In the genomic region with DNA sequence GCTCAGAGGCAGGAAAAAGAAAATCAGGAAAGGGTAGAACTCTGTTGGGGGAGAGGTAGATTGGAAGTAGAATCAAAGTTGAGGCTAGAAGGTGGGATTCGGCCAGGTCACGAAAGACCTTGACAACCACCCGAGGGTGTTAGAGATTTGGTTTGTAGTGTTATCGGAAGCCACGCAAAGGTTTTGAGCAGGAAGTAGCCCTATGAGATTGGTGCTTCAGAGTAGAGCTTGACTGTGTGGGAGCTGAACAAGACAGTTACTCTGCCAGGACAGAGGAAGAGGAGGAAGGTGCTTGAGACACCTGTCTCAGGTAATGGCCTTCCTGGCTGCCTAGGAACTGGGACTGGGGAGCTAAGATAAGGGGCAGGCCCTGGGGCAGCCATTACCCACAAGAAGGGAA, we compare ENCODE assay signal across 10 cellular contexts.
DNase-seq lines count a peak whose midpoint lies in the region; ATAC-seq and TF ChIP-seq lines count a peak whose summit lies in the region.
"Had no signal": no experiment of that assay in that cellular context is flagged by ENCODE, and none has a peak within 500 bp of the region (broad histone marks: within the 10 kb centered on the region; RNA-seq: fewer than 3 reads in every experiment).

No MANE protein-coding gene starts in this region.

- H3K36me3 Mint-ChIP-seq in activated CD4-positive, alpha-beta T cell treated with anti-CD3 and anti-CD28 coated beads, Interleukin-2, amount 10 ng/mL, durations not matched to agents 24 days and 14 days (ENCODE audit: low read depth) = peaks cover 28% of the 10 kb centered on the region
- peaks cover 3% of the 10 kb centered on the region; the same call in 1 of the 2 replicates for H3K36me3 Mint-ChIP-seq in WTC11
- H3K36me3 Mint-ChIP-seq in memory B cell = peaks cover 12% of the 10 kb centered on the region

- H3K27me3 ChIP-seq in stomach smooth muscle (ENCODE audit: control insufficient read depth in 1 of 2, insufficient read depth in 2 of 2, low read length in 2 of 2) = no peaks in the 10 kb centered on the region

- peak overlapping the region; percentile 89 for H3K27ac ChIP-seq in stomach smooth muscle (ENCODE audit: low read length)
- H3K27ac ChIP-seq: parathyroid adenoma, SK-N-MC had no signal

- ATAC-seq in WTC11 (no peak), memory B cell (ENCODE audit: low read depth) (no peak), GM21447 (IDR thresholded peaks at IDR 0.05; ENCODE audit: unreplicated experiment) (no peak)

- peak; percentile 70 for DNase-seq in activated CD4-positive, alpha-beta T cell treated with anti-CD3 and anti-CD28 coated beads, Interleukin-2, amount 10 ng/mL, durations not matched to agents 24 days and 14 days
- DNase-seq in activated CD4-positive, alpha-beta T cell treated with anti-CD3 and anti-CD28 coated beads, Interleukin-2, amount 50 U/mL, for 1 hour = no peak
- DNase-seq in WTC11 (ENCODE audit: low spot score) (no peak), memory B cell (ENCODE audit: low spot score in 2 of 2) (no peak), NCI-H187 treated with DMSO at 0.1 percent for 48 hours (lab: John Stamatoyannopoulos, UW) (no peak), SW 1271 (lab: John Stamatoyannopoulos, UW) (no peak)

- peaks cover 69% of the 10 kb centered on the region for H3K4me1 Mint-ChIP-seq in activated CD4-positive, alpha-beta T cell treated with anti-CD3 and anti-CD28 coated beads, Interleukin-2, amount 10 ng/mL, durations not matched to agents 24 days and 14 days
- no peaks in the 10 kb centered on the region for H3K4me1 Mint-ChIP-seq in WTC11
- H3K4me1 Mint-ChIP-seq in memory B cell = peaks cover 40% of the 10 kb centered on the region

- H3K9me3 ChIP-seq in stomach smooth muscle (ENCODE audit: control insufficient read depth in 2 of 2, low read length in 2 of 2) = no peaks in the 10 kb centered on the region

- peaks cover 10% of the 10 kb centered on the region for H3K9me3 Mint-ChIP-seq in activated CD4-positive, alpha-beta T cell treated with anti-CD3 and anti-CD28 coated beads, Interleukin-2, amount 10 ng/mL, durations not matched to agents 24 days and 14 days
- H3K9me3 Mint-ChIP-seq in WTC11 (peaks cover 26% of the 10 kb centered on the region), memory B cell (peaks cover 6% of the 10 kb centered on the region)

- peaks cover 5% of the 10 kb centered on the region for H3K27me3 Mint-ChIP-seq in activated CD4-positive, alpha-beta T cell treated with anti-CD3 and anti-CD28 coated beads, Interleukin-2, amount 10 ng/mL, durations not matched to agents 24 days and 14 days
- H3K27me3 Mint-ChIP-seq in WTC11 (ENCODE audit: low read depth) (peaks cover 2% of the 10 kb centered on the region; the same call in 1 of the 2 replicates), memory B cell (no peaks in the 10 kb centered on the region)

- H3K4me3 Mint-ChIP-seq in activated CD4-positive, alpha-beta T cell treated with anti-CD3 and anti-CD28 coated beads, Interleukin-2, amount 10 ng/mL, durations not matched to agents 24 days and 14 days = peak overlapping the region; percentile 69
- H3K4me3 Mint-ChIP-seq in WTC11 = no peak overlapping the region
- H3K4me3 Mint-ChIP-seq in memory B cell = no peak overlapping the region

- H3K36me3 ChIP-seq in stomach smooth muscle (ENCODE audit: control insufficient read depth in 2 of 2, insufficient read depth in 2 of 2, low read length in 2 of 2) = peaks cover 0 to 11% of the 10 kb centered on the region in 2 donors

- peak overlapping the region in 1 of 2 donors; percentile 29 for H3K9ac ChIP-seq in stomach smooth muscle (ENCODE audit: low read length in 2 of 2)
- H3K9ac ChIP-seq: parathyroid adenoma had no signal

- intact Hi-C loops in activated CD4-positive, alpha-beta T cell treated with anti-CD3 and anti-CD28 coated beads, Interleukin-2, amount 10 ng/mL, durations not matched to agents 24 days and 14 days (cut with micrococcal nuclease) = loop anchor here (1.0 kb wide), 6 partner anchors 24 to 246 kb away; no protein-coding TSS in a partner anchor

- CTCF ChIA-PET in WTC11 (lab: Charles Lee) = interaction anchor here (1.3 to 1.7 kb wide), 3 partner anchors 27 to 122 kb away, joined by 3 to 9 read pairs (median 4); no protein-coding TSS in a partner anchor

- peaks cover 49% of the 10 kb centered on the region for H3K4me1 ChIP-seq in stomach smooth muscle (ENCODE audit: control insufficient read depth, insufficient read depth, low read length)
- H3K4me1 ChIP-seq: parathyroid adenoma had no signal

- TF ChIP-seq CTCF in WTC11 (IDR thresholded peaks at IDR 0.05) = no peak

- peak overlapping the region; percentile 87 for H3K27ac Mint-ChIP-seq in activated CD4-positive, alpha-beta T cell treated with anti-CD3 and anti-CD28 coated beads, Interleukin-2, amount 10 ng/mL, durations not matched to agents 24 days and 14 days
- H3K27ac Mint-ChIP-seq in WTC11 (peak overlapping the region; percentile 31; the same call in 1 of the 2 replicates), memory B cell (peak overlapping the region; percentile 8)

- peak overlapping the region in 1 of 2 donors; percentile 44 for H3K4me3 ChIP-seq in stomach smooth muscle (ENCODE audit: low read length in 2 of 2)
- H3K4me3 ChIP-seq: SK-N-MC had no signal

- POLR2A ChIA-PET in WTC11 (lab: Charles Lee) = no interaction called here

TF ChIP-seq in WTC11, 78 proteins besides CTCF, POLR2A, EP300 and RAD21:
- TF ChIP-seq FOXP4 (CRISPR knock-in tag; IDR thresholded peaks at IDR 0.05) = no peak
- TF ChIP-seq OVOL2 (CRISPR knock-in tag; IDR thresholded peaks at IDR 0.05; ENCODE audit: borderline replicate concordance) = no peak
- TF ChIP-seq NR1H2 (CRISPR knock-in tag; IDR thresholded peaks at IDR 0.05) = no peak
- TF ChIP-seq, protein P1, sequence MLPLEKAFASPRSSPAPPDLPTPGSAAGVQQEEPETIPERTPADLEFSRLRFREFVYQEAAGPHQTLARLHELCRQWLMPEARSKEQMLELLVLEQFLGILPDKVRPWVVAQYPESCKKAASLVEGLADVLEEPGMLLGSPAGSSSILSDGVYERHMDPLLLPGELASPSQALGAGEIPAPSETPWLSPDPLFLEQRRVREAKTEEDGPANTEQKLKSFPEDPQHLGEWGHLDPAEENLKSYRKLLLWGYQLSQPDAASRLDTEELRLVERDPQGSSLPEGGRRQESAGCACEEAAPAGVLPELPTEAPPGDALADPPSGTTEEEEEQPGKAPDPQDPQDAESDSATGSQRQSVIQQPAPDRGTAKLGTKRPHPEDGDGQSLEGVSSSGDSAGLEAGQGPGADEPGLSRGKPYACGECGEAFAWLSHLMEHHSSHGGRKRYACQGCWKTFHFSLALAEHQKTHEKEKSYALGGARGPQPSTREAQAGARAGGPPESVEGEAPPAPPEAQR (CRISPR knock-in tag; IDR thresholded peaks at IDR 0.05) = no peak
- TF ChIP-seq RELA (CRISPR knock-in tag; IDR thresholded peaks at IDR 0.05; ENCODE audit: borderline replicate concordance) = no peak
- no peak for TF ChIP-seq IRF2 (CRISPR knock-in tag; IDR thresholded peaks at IDR 0.05; ENCODE audit: borderline replicate concordance, low read depth)
- TF ChIP-seq, protein P2, sequence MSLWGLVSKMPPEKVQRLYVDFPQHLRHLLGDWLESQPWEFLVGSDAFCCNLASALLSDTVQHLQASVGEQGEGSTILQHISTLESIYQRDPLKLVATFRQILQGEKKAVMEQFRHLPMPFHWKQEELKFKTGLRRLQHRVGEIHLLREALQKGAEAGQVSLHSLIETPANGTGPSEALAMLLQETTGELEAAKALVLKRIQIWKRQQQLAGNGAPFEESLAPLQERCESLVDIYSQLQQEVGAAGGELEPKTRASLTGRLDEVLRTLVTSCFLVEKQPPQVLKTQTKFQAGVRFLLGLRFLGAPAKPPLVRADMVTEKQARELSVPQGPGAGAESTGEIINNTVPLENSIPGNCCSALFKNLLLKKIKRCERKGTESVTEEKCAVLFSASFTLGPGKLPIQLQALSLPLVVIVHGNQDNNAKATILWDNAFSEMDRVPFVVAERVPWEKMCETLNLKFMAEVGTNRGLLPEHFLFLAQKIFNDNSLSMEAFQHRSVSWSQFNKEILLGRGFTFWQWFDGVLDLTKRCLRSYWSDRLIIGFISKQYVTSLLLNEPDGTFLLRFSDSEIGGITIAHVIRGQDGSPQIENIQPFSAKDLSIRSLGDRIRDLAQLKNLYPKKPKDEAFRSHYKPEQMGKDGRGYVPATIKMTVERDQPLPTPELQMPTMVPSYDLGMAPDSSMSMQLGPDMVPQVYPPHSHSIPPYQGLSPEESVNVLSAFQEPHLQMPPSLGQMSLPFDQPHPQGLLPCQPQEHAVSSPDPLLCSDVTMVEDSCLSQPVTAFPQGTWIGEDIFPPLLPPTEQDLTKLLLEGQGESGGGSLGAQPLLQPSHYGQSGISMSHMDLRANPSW (CRISPR knock-in tag; conservative IDR thresholded peaks at IDR 0.05; ENCODE audit: low read depth) = no peak
- no peak for TF ChIP-seq ZNF396 (CRISPR knock-in tag; IDR thresholded peaks at IDR 0.05; ENCODE audit: borderline replicate concordance)
- TF ChIP-seq ATF1 (CRISPR knock-in tag; IDR thresholded peaks at IDR 0.05) = no peak
TF ChIP-seq in WTC11: peak in this region for 0.

Comparison
In these comparisons a context has a peak if more than half of its experiments do, and no peak if none do; other contexts are left out.
1. H3K27ac Mint-ChIP-seq: peak in every context shown above with its lines; median percentile 87 in activated CD4-positive, alpha-beta T cell treated with anti-CD3 and anti-CD28 coated beads, Interleukin-2, amount 10 ng/mL, durations not matched to agents 24 days and 14 days; 31 in WTC11; 8 in memory B cell.